Comparison of ENCODE assay signal across 8 cellular contexts in the genomic region with DNA sequence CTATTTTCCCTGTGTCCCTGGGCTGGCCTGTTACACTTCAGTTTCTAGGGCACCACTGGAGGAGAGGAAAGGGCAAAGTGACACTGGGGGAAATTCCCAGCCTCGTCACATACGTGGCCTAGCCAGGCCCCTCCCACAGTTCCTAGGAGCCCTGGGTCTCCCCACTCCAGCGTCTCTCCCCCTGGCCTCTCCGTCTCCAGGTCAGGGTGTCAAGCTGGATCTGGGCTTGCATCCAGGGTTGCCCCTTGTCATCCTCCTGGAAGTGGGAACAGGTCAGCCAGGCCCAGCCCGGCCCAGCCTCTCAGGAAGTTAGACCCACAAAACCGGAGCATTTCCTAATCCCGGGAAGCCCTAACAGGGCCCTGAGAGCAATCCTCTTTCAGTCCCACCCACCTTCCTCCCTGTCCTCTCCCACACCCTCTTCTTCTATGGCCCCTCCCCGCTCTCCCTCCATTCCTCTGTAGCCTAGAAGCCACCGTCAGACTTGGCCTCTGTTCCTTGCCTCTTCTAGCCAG. TPM values are rescaled to one million over a fixed set of nuclear protein-coding genes. Genes with fewer than 3 reads are reported as not detected.
A peak's percentile ranks its signal among the peaks of the same experiment; 100 is the strongest.
DNase-seq lines count a peak whose midpoint lies in the region; ATAC-seq, FAIRE-seq and TF ChIP-seq lines count a peak whose summit lies in the region.

No MANE protein-coding gene starts in this region.

- H3K27ac ChIP-seq in kidney (ENCODE audit: low read depth in 2 of 2, low read length in 2 of 2) (peak overlapping the region; percentile 47 to 73), thymus (ENCODE audit: low read depth) (peak overlapping the region; percentile 43)

- intact Hi-C loops in kidney (cut with DNase I) = no loop called here

- H3K9me3 ChIP-seq in kidney (ENCODE audit: control insufficient read depth in 1 of 2, low read length in 2 of 2) (no peaks in the 10 kb centered on the region), thymus (ENCODE audit: control insufficient read depth) (peaks cover 2% of the 10 kb centered on the region)

- H3K4me3 ChIP-seq in kidney (ENCODE audit: low read length in 2 of 2) (no peak overlapping the region), thymus (ENCODE audit: low read length) (no peak overlapping the region)

- H3K27ac Mint-ChIP-seq in activated T-helper 17 cell treated with anti-CD3 and anti-CD28 coated beads, Interleukin-2, amount 50 U/mL, for 72 hours = peak overlapping the region; percentile 85

- peak overlapping the region; percentile 88 for H3K4me3 Mint-ChIP-seq in activated T-helper 17 cell treated with anti-CD3 and anti-CD28 coated beads, Interleukin-2, amount 50 U/mL, for 72 hours

- peaks cover 13 to 29% of the 10 kb centered on the region in 2 donors for H3K4me1 ChIP-seq in kidney (ENCODE audit: control insufficient read depth in 1 of 2, insufficient read depth in 1 of 2, low read depth in 1 of 2, low read length in 2 of 2)
- H3K4me1 ChIP-seq in thymus (ENCODE audit: control insufficient read depth, insufficient read depth, low read length) = peaks cover 13% of the 10 kb centered on the region

- no peak for FAIRE-seq in kidney (lab: Jason Lieb, UNC)

- DNase-seq in activated effector memory CD4-positive, alpha-beta T cell treated with anti-CD3 and anti-CD28 coated beads, Interleukin-2, amount 50 U/mL, for 16 hours = peak; percentile 88
- DNase-seq in activated effector memory CD4-positive, alpha-beta T cell treated with Interleukin-2 at 50 U/mL for 16 hours = no peak
- DNase-seq in kidney = peak; percentile 90
- no peak for DNase-seq in GOT3 (lab: John Stamatoyannopoulos, UW)
- DNase-seq in NCI-H1930 (lab: John Stamatoyannopoulos, UW) = no peak

- H3K4me1 Mint-ChIP-seq in activated T-helper 17 cell treated with anti-CD3 and anti-CD28 coated beads, Interleukin-2, amount 50 U/mL, for 72 hours = peaks cover 12% of the 10 kb centered on the region

- no peak overlapping the region for H3K9ac ChIP-seq in kidney (ENCODE audit: low read length in 2 of 2)

- H3K27me3 Mint-ChIP-seq in activated T-helper 17 cell treated with anti-CD3 and anti-CD28 coated beads, Interleukin-2, amount 50 U/mL, for 72 hours = no peaks in the 10 kb centered on the region

- peaks cover 60% of the 10 kb centered on the region for H3K36me3 Mint-ChIP-seq in activated T-helper 17 cell treated with anti-CD3 and anti-CD28 coated beads, Interleukin-2, amount 50 U/mL, for 72 hours (ENCODE audit: low read depth)

- no peaks in the 10 kb centered on the region for H3K9me3 Mint-ChIP-seq in activated T-helper 17 cell treated with anti-CD3 and anti-CD28 coated beads, Interleukin-2, amount 50 U/mL, for 72 hours

- ATAC-seq in activated T-helper 17 cell treated with anti-CD3 and anti-CD28 coated beads, Interleukin-2, amount 50 U/mL, for 72 hours (replicated peaks) = peak; percentile 47
- no peak for ATAC-seq in HG03097 (IDR thresholded peaks at IDR 0.05; ENCODE audit: low FRiP score, unreplicated experiment)

- H3K36me3 ChIP-seq in kidney (ENCODE audit: control insufficient read depth in 1 of 2, insufficient read depth in 2 of 2, low read length in 2 of 2) = no peaks in the 10 kb centered on the region
- H3K36me3 ChIP-seq in thymus (ENCODE audit: control insufficient read depth, insufficient read depth) = no peaks in the 10 kb centered on the region

- 74% methylated on average over 9 of the region's 9 CpGs for WGBS in thymus

- H3K27me3 ChIP-seq in thymus (ENCODE audit: control insufficient read depth, insufficient read depth) = no peaks in the 10 kb centered on the region

- no peak for TF ChIP-seq CTCF in kidney (IDR thresholded peaks at IDR 0.05; ENCODE audit: borderline replicate concordance, extremely low read depth, insufficient read depth)

RNA-seq across cellular contexts. Expression of a gene that starts 4.7 kb away (rescaled TPM):
- total RNA-seq in activated T-helper 17 cell treated with anti-CD3 and anti-CD28 coated beads, Interleukin-2, amount 50 U/mL, for 72 hours = 100 to 1,000 TPM; 316 to 609 TPM
- 132 TPM for total RNA-seq in kidney
- polyA plus RNA-seq in kidney (ENCODE audit: insufficient read depth, low read depth, low replicate concordance) = 109 TPM
- polyA plus RNA-seq in thymus = 49.9 TPM

Comparison
In these comparisons a context has a peak if more than half of its experiments do, and no peak if none do; other contexts are left out.
1. DNase-seq: peak in activated effector memory CD4-positive, alpha-beta T cell treated with anti-CD3 and anti-CD28 coated beads, Interleukin-2, amount 50 U/mL, for 16 hours (single experiment) and kidney (single experiment); none in activated effector memory CD4-positive, alpha-beta T cell treated with Interleukin-2 at 50 U/mL for 16 hours (single experiment), GOT3 (single experiment) and NCI-H1930 (0 of 2).